1 cellular context compared by ENCODE assay signal in genomic region chr17:50909765-50910661, GRCh38.
TF ChIP-seq lines count a peak whose summit lies in the region.

No MANE protein-coding gene starts in this region.

TF ChIP-seq in HepG2, 621 proteins besides CTCF, POLR2A, EP300 and RAD21 (continued from another document and continues in another):
- TF ChIP-seq HBP1 (CRISPR knock-in tag; IDR thresholded peaks at IDR 0.05; ENCODE audit: low read depth) (0 out of 2 replicates have a peak, but pooled peaks have one; percentile 18), ZNF513 (CRISPR knock-in tag; conservative IDR thresholded peaks at IDR 0.05) (0 out of 2 replicates have a peak, but pooled peaks have one; percentile 71), ZKSCAN8 (CRISPR knock-in tag; IDR thresholded peaks at IDR 0.05; ENCODE audit: borderline replicate concordance) (peak; percentile 82; the same call in 1 of the 2 replicates), LRRFIP1 (CRISPR knock-in tag; conservative IDR thresholded peaks at IDR 0.05) (no peak), ZNF614 (CRISPR knock-in tag; IDR thresholded peaks at IDR 0.05; ENCODE audit: borderline replicate concordance) (no peak), POGZ (CRISPR knock-in tag; IDR thresholded peaks at IDR 0.05) (peak; percentile 32; the same call in 1 of the 2 replicates), TFDP1 (CRISPR knock-in tag; IDR thresholded peaks at IDR 0.05; ENCODE audit: borderline replicate concordance) (peak; percentile 61; the same call in 1 of the 2 replicates), MED1 (CRISPR knock-in tag; IDR thresholded peaks at IDR 0.05) (peak; percentile 92), BRD4 (CRISPR knock-in tag; IDR thresholded peaks at IDR 0.05) (peak; percentile 78; the same call in 1 of the 2 replicates), ZNF790 (CRISPR knock-in tag; IDR thresholded peaks at IDR 0.05; ENCODE audit: borderline replicate concordance) (no peak), KDM3A (CRISPR knock-in tag; IDR thresholded peaks at IDR 0.05; ENCODE audit: low read depth) (0 out of 2 replicates have a peak, but pooled peaks have one; percentile 65), CBX2 (IDR thresholded peaks at IDR 0.05; ENCODE audit: low read depth, low read length) (no peak), CBX2 (CRISPR knock-in tag; IDR thresholded peaks at IDR 0.05; ENCODE audit: low read depth) (no peak), PTBP1 (IDR thresholded peaks at IDR 0.05; ENCODE audit: low read depth, low read length, poor library complexity, severe bottlenecking) (no peak), U2AF2 (IDR thresholded peaks at IDR 0.05; ENCODE audit: low read depth, low read length) (no peak), DPF2 (CRISPR knock-in tag; IDR thresholded peaks at IDR 0.05; ENCODE audit: borderline replicate concordance, low read depth) (peak; percentile 92), HOXA3 (CRISPR knock-in tag; IDR thresholded peaks at IDR 0.05) (peak; percentile 85), ZNF720 (CRISPR knock-in tag; IDR thresholded peaks at IDR 0.05) (no peak), TP53 (CRISPR knock-in tag; conservative IDR thresholded peaks at IDR 0.05) (no peak), ZUFSP (CRISPR knock-in tag; IDR thresholded peaks at IDR 0.05; ENCODE audit: borderline replicate concordance) (no peak), ZBTB49 (CRISPR knock-in tag; IDR thresholded peaks at IDR 0.05; ENCODE audit: borderline replicate concordance) (no peak; the same call in 1 of the 2 replicates), ASH2L (IDR thresholded peaks at IDR 0.05; ENCODE audit: insufficient read length, low read depth, low read length) (peak; percentile 33), NR1H2 (CRISPR knock-in tag; IDR thresholded peaks at IDR 0.05; ENCODE audit: borderline replicate concordance, low read depth) (no peak), ZNF33B (CRISPR knock-in tag; IDR thresholded peaks at IDR 0.05) (no peak), ZNF362 (CRISPR knock-in tag; IDR thresholded peaks at IDR 0.05; ENCODE audit: borderline replicate concordance) (no peak), ZKSCAN1 (IDR thresholded peaks at IDR 0.05; ENCODE audit: low read length) (no peak), CCAR2 (optimal IDR thresholded peaks at IDR 0.05; ENCODE audit: low read depth, low read length) (no peak), ZNF660 (CRISPR knock-in tag; IDR thresholded peaks at IDR 0.05; ENCODE audit: borderline replicate concordance, low read depth) (0 out of 2 replicates have a peak, but pooled peaks have one; percentile 49), TRIM24 (CRISPR knock-in tag; IDR thresholded peaks at IDR 0.05) (no peak), SRF (IDR thresholded peaks at IDR 0.05; ENCODE audit: low read depth, low read length) (no peak), ELF3 (CRISPR knock-in tag; IDR thresholded peaks at IDR 0.05) (peak; percentile 64), ARNT (IDR thresholded peaks at IDR 0.05) (no peak), KIAA2018 (CRISPR knock-in tag; IDR thresholded peaks at IDR 0.05; ENCODE audit: borderline replicate concordance) (no peak)
